In the genomic region with DNA sequence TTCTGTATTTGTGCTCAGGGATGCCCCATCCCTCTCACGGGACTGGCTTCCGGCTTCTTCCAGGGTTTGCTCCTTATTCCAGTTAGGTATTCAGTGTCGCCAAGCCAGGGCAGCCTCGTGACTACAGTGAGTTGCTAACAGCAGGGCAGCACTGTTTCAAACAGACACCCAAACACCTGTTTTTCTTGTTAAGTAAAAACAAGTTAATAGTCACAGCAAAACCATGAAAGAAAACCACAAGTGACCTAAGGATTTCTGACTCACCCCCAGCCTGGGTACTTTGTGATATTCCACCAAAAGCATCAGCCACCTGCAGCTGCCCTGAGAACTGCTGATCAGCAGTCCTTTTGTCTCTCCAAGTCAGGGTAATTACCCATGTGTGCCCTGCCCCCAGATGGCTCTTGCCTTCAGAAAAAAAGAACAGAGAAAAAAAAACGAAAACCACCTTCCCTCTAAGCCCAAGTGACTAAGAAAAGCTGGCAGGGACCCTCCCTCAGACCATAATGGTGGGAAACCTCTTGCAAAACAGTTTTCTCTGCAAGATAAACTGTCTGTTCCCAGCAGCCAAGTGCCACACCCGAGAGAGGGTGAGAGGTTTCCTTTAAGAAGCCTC, we compare ENCODE assay signal across 8 cellular contexts.
DNase-seq lines count a peak whose midpoint lies in the region; ATAC-seq, FAIRE-seq and TF ChIP-seq lines count a peak whose summit lies in the region.

No MANE protein-coding gene starts in this region.

- peak overlapping the region; percentile 41; the same call in 1 of the 2 replicates for H3K9ac ChIP-seq in HUES48 (ENCODE audit: low read depth, low read length)

- peak overlapping the region in 1 of 10 donors; percentile 33 for H3K4me3 Mint-ChIP-seq in naive thymus-derived CD4-positive, alpha-beta T cell

- H3K4me1 ChIP-seq in HUES48 (ENCODE audit: control insufficient read depth, insufficient read depth, low read length), result peaks cover 31% of the 10 kb centered on the region
- H3K4me1 ChIP-seq in SJSA1 (replicated peaks), result peaks cover 16% of the 10 kb centered on the region
- peaks cover 0 to 7% of the 10 kb centered on the region in 2 donors for H3K4me1 ChIP-seq in naive thymus-derived CD4-positive, alpha-beta T cell (ENCODE audit: control insufficient read depth in 2 of 2, insufficient read depth in 2 of 2, low read length in 2 of 2)

- POLR2A ChIA-PET in naive thymus-derived CD4-positive, alpha-beta T cell (lab: Charles Lee), result no interaction called here

- peak; percentile 90 for ATAC-seq in GM21737 (IDR thresholded peaks at IDR 0.05; ENCODE audit: unreplicated experiment)
- ATAC-seq in naive thymus-derived CD4-positive, alpha-beta T cell, result peak; percentile 49

- peaks cover 0 to 15% (median 0%) of the 10 kb centered on the region in 5 donors for H3K27me3 Mint-ChIP-seq in naive thymus-derived CD4-positive, alpha-beta T cell

- peaks cover 0 to 74% (median 3%) of the 10 kb centered on the region in 7 donors for H3K4me1 Mint-ChIP-seq in naive thymus-derived CD4-positive, alpha-beta T cell

- peak overlapping the region in 2 of 9 donors; percentile 46 to 85 for H3K27ac Mint-ChIP-seq in naive thymus-derived CD4-positive, alpha-beta T cell

- H3K27me3 ChIP-seq in HUES48 (ENCODE audit: control insufficient read depth, insufficient read depth, low read length) (no peaks in the 10 kb centered on the region), SJSA1 (replicated peaks) (peaks cover 3% of the 10 kb centered on the region; the same call in 1 of the 2 replicates), bronchial epithelial cell (ENCODE audit: control insufficient read depth, insufficient read depth, low read length) (no peaks in the 10 kb centered on the region)
- no peaks in the 10 kb centered on the region for H3K27me3 ChIP-seq in naive thymus-derived CD4-positive, alpha-beta T cell (ENCODE audit: control insufficient read depth in 2 of 2, insufficient read depth in 2 of 2, low read length in 2 of 2)

- H3K36me3 ChIP-seq in HUES48 (ENCODE audit: control insufficient read depth, insufficient read depth, low read length) (no peaks in the 10 kb centered on the region), SJSA1 (no peaks in the 10 kb centered on the region), bronchial epithelial cell (ENCODE audit: control insufficient read depth, insufficient read depth, low read length) (no peaks in the 10 kb centered on the region)
- H3K36me3 ChIP-seq in naive thymus-derived CD4-positive, alpha-beta T cell (ENCODE audit: control insufficient read depth in 2 of 3, insufficient read depth in 3 of 3, low read length in 3 of 3), result no peaks in the 10 kb centered on the region

- FAIRE-seq in bronchial epithelial cell (lab: Jason Lieb, UNC), result peak; percentile 68

- H3K27ac ChIP-seq in HUES48 (ENCODE audit: low read depth, low read length), result peak overlapping the region; percentile 96
- no peak overlapping the region for H3K27ac ChIP-seq in SJSA1
- H3K27ac ChIP-seq in naive thymus-derived CD4-positive, alpha-beta T cell (ENCODE audit: low read depth, low read length), result no peak overlapping the region

- peaks cover 0 to 4% (median 0%) of the 10 kb centered on the region in 5 donors for H3K36me3 Mint-ChIP-seq in naive thymus-derived CD4-positive, alpha-beta T cell

- H3K4me3 ChIP-seq in HUES48 (ENCODE audit: low read depth, low read length), result no peak overlapping the region
- H3K4me3 ChIP-seq in SJSA1, result no peak overlapping the region
- H3K4me3 ChIP-seq in bronchial epithelial cell (ENCODE audit: low read depth, low read length), result no peak overlapping the region
- H3K4me3 ChIP-seq in naive thymus-derived CD4-positive, alpha-beta T cell (ENCODE audit: low read length), result no peak overlapping the region

- CTCF ChIA-PET in naive thymus-derived CD4-positive, alpha-beta T cell (lab: Charles Lee), result no interaction called here

- no peaks in the 10 kb centered on the region for H3K9me3 Mint-ChIP-seq in naive thymus-derived CD4-positive, alpha-beta T cell

- DNase-seq in GM10266 (ENCODE audit: extremely low spot score) (peak; percentile 51), SJSA1 (ENCODE audit: low read depth in 1 of 2, low spot score in 2 of 2) (peak; percentile 64 to 71), bronchial epithelial cell (ENCODE audit: low read depth) (peak; percentile 78), Ammon's horn (ENCODE audit: low spot score) (no peak), NCI-H2029 (lab: John Stamatoyannopoulos, UW) (no peak)
- DNase-seq in naive thymus-derived CD4-positive, alpha-beta T cell, result peak in 1 of 9 donors; percentile 59

- intact Hi-C loops in naive thymus-derived CD4-positive, alpha-beta T cell (cut with micrococcal nuclease), result loop anchor here in 1 of 2 donors (10.0 kb wide), 1 partner anchor 221 kb away; no protein-coding TSS in a partner anchor

- no peaks in the 10 kb centered on the region for H3K9me3 ChIP-seq in HUES48 (ENCODE audit: control insufficient read depth, insufficient read depth, low read length)
- no peaks in the 10 kb centered on the region for H3K9me3 ChIP-seq in SJSA1 (replicated peaks)
- no peaks in the 10 kb centered on the region for H3K9me3 ChIP-seq in naive thymus-derived CD4-positive, alpha-beta T cell (ENCODE audit: control insufficient read depth in 2 of 3, low read length in 3 of 3)

- no peak for TF ChIP-seq CTCF in GM10266 (IDR thresholded peaks at IDR 0.05; ENCODE audit: control insufficient read depth, insufficient read depth, low read depth, missing control alignments)
- no peak for TF ChIP-seq CTCF in bronchial epithelial cell (IDR thresholded peaks at IDR 0.05; ENCODE audit: insufficient read depth, low read length, severe bottlenecking)

Comparison
In these comparisons a context has a peak if more than half of its experiments do, and no peak if none do; other contexts are left out.
1. DNase-seq: peak in GM10266 (single experiment), SJSA1 (2 of 2) and bronchial epithelial cell (single experiment); none in Ammon's horn (single experiment) and NCI-H2029 (single experiment).